12 cellular contexts compared by ENCODE assay signal in genomic region chr1:3417082-3417728, GRCh38. TPM values are rescaled to one million over a fixed set of nuclear protein-coding genes. Genes with fewer than 3 reads are reported as not detected.
DNase-seq lines count a peak whose midpoint lies in the region; ATAC-seq and TF ChIP-seq lines count a peak whose summit lies in the region.
"Had no signal": no experiment of that assay in that cellular context is flagged by ENCODE, and none has a peak within 500 bp of the region (broad histone marks: within the 10 kb centered on the region; RNA-seq: fewer than 3 reads in every experiment).

No MANE protein-coding gene starts in this region.

- no peak overlapping the region for H2AFZ ChIP-seq in DND-41 (ENCODE audit: low read depth, low read length)

- peaks cover 6% of the 10 kb centered on the region; the same call in 1 of the 2 replicates for H3K36me3 Mint-ChIP-seq in HFFc6 (ENCODE audit: low read depth)
- H3K36me3 Mint-ChIP-seq in stimulated activated naive B cell treated with anti-CD40 and anti-IgM and Interleukin-4, amounts not matched to agents 10 μg/mL and 1 μg/mL and 100 μg/mL, for 72 hours = peaks cover 0 to 3% of the 10 kb centered on the region in 2 donors

- TF ChIP-seq CTCF in DND-41 (IDR thresholded peaks at IDR 0.05; ENCODE audit: borderline replicate concordance, extremely low read depth, low read length, poor library complexity, severe bottlenecking) (peak; percentile 62), HFFc6 (IDR thresholded peaks at IDR 0.05) (peak; percentile 70), astrocyte of the spinal cord (IDR thresholded peaks at IDR 0.05; ENCODE audit: low read depth, low read length) (peak; percentile 29), sigmoid colon (IDR thresholded peaks at IDR 0.05) (no peak)

- 48 to 84% methylated on average over 6 of the region's 6 CpGs for WGBS in sigmoid colon, 2 donors

- intact Hi-C loops in sigmoid colon (cut with DNase I) = no loop called here

- H3K27ac Mint-ChIP-seq in HFFc6 = no peak overlapping the region
- H3K27ac Mint-ChIP-seq in stimulated activated naive B cell treated with anti-CD40 and anti-IgM and Interleukin-4, amounts not matched to agents 10 μg/mL and 1 μg/mL and 100 μg/mL, for 72 hours = no peak overlapping the region

- no peaks in the 10 kb centered on the region for H3K79me2 ChIP-seq in DND-41 (ENCODE audit: insufficient read depth, low read length)

- no peak for ATAC-seq in DND-41 (ENCODE audit: insufficient read depth, low read depth)
- no peak for ATAC-seq in stimulated activated naive B cell treated with anti-CD40 and anti-IgM and Interleukin-4, amounts not matched to agents 10 μg/mL and 1 μg/mL and 100 μg/mL, for 72 hours (replicated peaks)
- ATAC-seq: mucosa of descending colon had no signal

- H3K4me1 Mint-ChIP-seq in HFFc6 (ENCODE audit: low read depth) = no peaks in the 10 kb centered on the region
- no peaks in the 10 kb centered on the region for H3K4me1 Mint-ChIP-seq in stimulated activated naive B cell treated with anti-CD40 and anti-IgM and Interleukin-4, amounts not matched to agents 10 μg/mL and 1 μg/mL and 100 μg/mL, for 72 hours

- H3K4me3 Mint-ChIP-seq in HFFc6 = no peak overlapping the region
- H3K4me3 Mint-ChIP-seq in stimulated activated naive B cell treated with anti-CD40 and anti-IgM and Interleukin-4, amounts not matched to agents 10 μg/mL and 1 μg/mL and 100 μg/mL, for 72 hours = no peak overlapping the region

- no peak overlapping the region for H3K9ac ChIP-seq in DND-41 (ENCODE audit: low read depth, low read length)
- no peak overlapping the region for H3K9ac ChIP-seq in mucosa of stomach (ENCODE audit: low read length)

- H3K9me3 Mint-ChIP-seq in HFFc6 = peaks cover 12% of the 10 kb centered on the region
- H3K9me3 Mint-ChIP-seq in stimulated activated naive B cell treated with anti-CD40 and anti-IgM and Interleukin-4, amounts not matched to agents 10 μg/mL and 1 μg/mL and 100 μg/mL, for 72 hours = peaks cover 0 to 7% of the 10 kb centered on the region in 2 donors

- H3K36me3 ChIP-seq in DND-41 (ENCODE audit: insufficient read depth, low read length) (no peaks in the 10 kb centered on the region), mucosa of stomach (ENCODE audit: control insufficient read depth, insufficient read depth, low read length) (no peaks in the 10 kb centered on the region), sigmoid colon (no peaks in the 10 kb centered on the region), HAP-1 (replicated peaks) (no peaks in the 10 kb centered on the region)

- H3K4me3 ChIP-seq in DND-41 (ENCODE audit: low read depth in 1 of 2, low read length in 2 of 2) = no peak overlapping the region
- no peak overlapping the region for H3K4me3 ChIP-seq in astrocyte of the spinal cord (ENCODE audit: low read depth, low read length)
- peak overlapping the region; percentile 3 for H3K4me3 ChIP-seq in mucosa of stomach (ENCODE audit: low read length)
- no peak overlapping the region for H3K4me3 ChIP-seq in sigmoid colon
- H3K4me3 ChIP-seq in HAP-1 = no peak overlapping the region
- H3K4me3 ChIP-seq: mucosa of descending colon had no signal

- H4K20me1 ChIP-seq in DND-41 (ENCODE audit: insufficient read depth, low read length) = peaks cover 10% of the 10 kb centered on the region; the same call in 1 of the 2 replicates

- H3K4me2 ChIP-seq in DND-41 (ENCODE audit: insufficient read depth, low read length) = no peak overlapping the region

- no peak for TF ChIP-seq EP300 in sigmoid colon (IDR thresholded peaks at IDR 0.05)

- H3K27me3 Mint-ChIP-seq in HFFc6 (ENCODE audit: insufficient read depth) = peaks cover 23% of the 10 kb centered on the region
- H3K27me3 Mint-ChIP-seq in stimulated activated naive B cell treated with anti-CD40 and anti-IgM and Interleukin-4, amounts not matched to agents 10 μg/mL and 1 μg/mL and 100 μg/mL, for 72 hours = peaks cover 20% of the 10 kb centered on the region in 2 donors

- no peaks in the 10 kb centered on the region for H3K4me1 ChIP-seq in DND-41 (ENCODE audit: insufficient read depth, low read length)
- H3K4me1 ChIP-seq in mucosa of stomach (ENCODE audit: control insufficient read depth, insufficient read depth, low read length) = peaks cover 89% of the 10 kb centered on the region
- no peaks in the 10 kb centered on the region for H3K4me1 ChIP-seq in sigmoid colon
- no peaks in the 10 kb centered on the region for H3K4me1 ChIP-seq in HAP-1

- DNase-seq in DND-41 (no peak), HFFc6 (no peak), astrocyte of the spinal cord (ENCODE audit: low read depth, low spot score) (no peak), sigmoid colon (no peak), HAP-1 (ENCODE audit: low spot score in 2 of 2) (no peak)
- DNase-seq in stimulated activated naive B cell treated with anti-CD40 and anti-IgM and Interleukin-4, amounts not matched to agents 10 μg/mL and 1 μg/mL and 100 μg/mL, for 72 hours = no peak
- DNase-seq in activated CD4-positive, CD25-positive, alpha-beta regulatory T cell treated with anti-CD3 and anti-CD28 coated beads, Interleukin-2, amount 50 U/mL, for 72 hours = no peak
- DNase-seq: DMS153, hippocampal formation, mucosa of descending colon had no signal

- H3K9me3 ChIP-seq in DND-41 (ENCODE audit: insufficient read depth, low read length, severe bottlenecking) = no peaks in the 10 kb centered on the region
- H3K9me3 ChIP-seq in mucosa of stomach (ENCODE audit: control insufficient read depth, low read length) = peaks cover 7% of the 10 kb centered on the region
- H3K9me3 ChIP-seq in sigmoid colon = peaks cover 0 to 6% (median 4%) of the 10 kb centered on the region in 4 donors
- peaks cover 10% of the 10 kb centered on the region for H3K9me3 ChIP-seq in HAP-1

- H3K27me3 ChIP-seq in DND-41 (ENCODE audit: insufficient read depth, low read length, poor library complexity) (no peaks in the 10 kb centered on the region), mucosa of stomach (ENCODE audit: control insufficient read depth, insufficient read depth, low read length) (no peaks in the 10 kb centered on the region), sigmoid colon (peaks cover 3 to 88% (median 54%) of the 10 kb centered on the region in 3 donors), HAP-1 (ENCODE audit: low read depth) (peaks cover 12% of the 10 kb centered on the region)

- in situ Hi-C loops in astrocyte of the spinal cord (cut with HindIII; ENCODE audit: low sequenced_read_pairs) (loop anchor here (25.0 kb wide), 1 partner anchor 355 kb away; the partner anchor contains the start of gene PRDM16), HAP-1 (cut with MboI; ENCODE audit: low sequenced_read_pairs) (no loop called here)

- no peak overlapping the region for H3K27ac ChIP-seq in DND-41 (ENCODE audit: low read length)
- no peak overlapping the region for H3K27ac ChIP-seq in sigmoid colon

- no peak for TF ChIP-seq POLR2A in sigmoid colon (IDR thresholded peaks at IDR 0.05)

RNA-seq across cellular contexts. Expression of gene ARHGEF16, which starts 37.3 kb away (rescaled TPM):
- under 1 TPM in 3 of 6 experiments, not detected in 3; 0.08 to 0.18 (median 0.17) TPM for total RNA-seq in HFFc6 (2021; fragmentation: NEBNext Ultra II Directional; extraction: Animal tissue kit (Norgen Biotek cat#: 25700))
- 1 to 10 TPM in 2 of 4 donors, under 1 TPM in 2; 0.41 to 2.2 (median 0.78) TPM for total RNA-seq in sigmoid colon
- polyA plus RNA-seq in sigmoid colon = 10 to 100 TPM; 44.4 to 51.8 (median 51.6) TPM
- total RNA-seq: LHCN-M2 had no signal

Comparison
In these comparisons a context has a peak if more than half of its experiments do, and no peak if none do; other contexts are left out.
1. CTCF ChIP-seq: peak in DND-41 (single experiment), HFFc6 (single experiment) and astrocyte of the spinal cord (single experiment); none in sigmoid colon (0 of 4).